ENCODE assay signal across 8 cellular contexts in the genomic region with DNA sequence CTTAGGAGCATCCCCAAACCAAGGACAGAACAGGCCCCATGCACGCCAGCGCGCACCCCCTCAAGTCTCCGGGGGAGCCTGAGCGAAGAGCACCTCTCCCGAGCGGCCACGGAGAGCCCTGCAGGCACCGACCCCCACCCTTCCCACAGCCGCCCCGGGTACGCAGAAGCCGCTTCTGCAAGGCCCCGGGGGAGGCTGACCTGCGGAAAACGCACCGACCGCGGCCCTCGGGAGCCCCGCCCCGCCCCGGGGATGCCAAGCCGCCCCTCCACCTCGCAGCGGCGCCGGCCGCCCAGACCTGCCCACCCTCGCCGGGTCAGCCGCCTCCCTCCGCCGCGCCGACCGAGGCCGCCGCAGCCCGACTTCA. TPM values are rescaled to one million over a fixed set of nuclear protein-coding genes. Genes with fewer than 3 reads are reported as not detected.
DNase-seq lines count a peak whose midpoint lies in the region; ATAC-seq, FAIRE-seq and TF ChIP-seq lines count a peak whose summit lies in the region.

No MANE protein-coding gene starts in this region.

- H3K79me2 ChIP-seq in hepatocyte: peaks cover 39% of the 10 kb centered on the region

- H3K27ac ChIP-seq in hepatocyte: peak overlapping the region; percentile 76

- POLR2A ChIA-PET in activated CD4-positive, alpha-beta memory T cell treated with anti-CD3 and anti-CD28 coated beads, Interleukin-2, amount 10 ng/mL, durations not matched to agents 7 days and 5 days (lab: Charles Lee): interaction anchor here (0.8 to 3.4 kb wide), 7 partner anchors 9 to 59 kb away, joined by 3 to 31 read pairs (median 4); partner anchors contain the start of gene IPO8

- peak overlapping the region; percentile 68 for H3K4me3 ChIP-seq in hepatocyte

- 3% methylated on average over 7 of the region's 40 CpGs for WGBS in hepatocyte (ENCODE audit: low lambda C conversion rate, missing lambda C conversion rate)

- CTCF ChIA-PET in activated CD4-positive, alpha-beta memory T cell treated with anti-CD3 and anti-CD28 coated beads, Interleukin-2, amount 10 ng/mL, durations not matched to agents 7 days and 5 days (lab: Charles Lee): interaction anchor here (1.0 to 4.4 kb wide), 5 partner anchors 18 to 58 kb away, joined by 3 to 36 read pairs (median 7); partner anchors contain the start of gene IPO8

- H3K4me1 Mint-ChIP-seq in activated CD4-positive, alpha-beta memory T cell treated with anti-CD3 and anti-CD28 coated beads, Interleukin-2, amount 10 ng/mL, durations not matched to agents 7 days and 5 days: peaks cover 31% of the 10 kb centered on the region

- H3K27me3 Mint-ChIP-seq in activated CD4-positive, alpha-beta memory T cell treated with anti-CD3 and anti-CD28 coated beads, Interleukin-2, amount 10 ng/mL, durations not matched to agents 7 days and 5 days: no peaks in the 10 kb centered on the region

- H3K4me2 ChIP-seq in hepatocyte: peak overlapping the region; percentile 87

- peak overlapping the region; percentile 86 for H2AFZ ChIP-seq in hepatocyte

- no peaks in the 10 kb centered on the region for H3K9me2 ChIP-seq in hepatocyte (replicated peaks; ENCODE audit: insufficient read depth)

- H3K36me3 Mint-ChIP-seq in activated CD4-positive, alpha-beta memory T cell treated with anti-CD3 and anti-CD28 coated beads, Interleukin-2, amount 10 ng/mL, durations not matched to agents 7 days and 5 days (ENCODE audit: low read depth): no peaks in the 10 kb centered on the region

- peak; percentile 13 for DNase-seq in GM12892 (ENCODE audit: insufficient read length)
- DNase-seq in activated CD4-positive, alpha-beta memory T cell treated with anti-CD3 and anti-CD28 coated beads, Interleukin-2, amount 10 ng/mL, durations not matched to agents 7 days and 5 days: no peak
- DNase-seq in hepatocyte (ENCODE audit: low spot score): no peak
- peak; percentile 13 for DNase-seq in stimulated activated CD8-positive, alpha-beta memory T cell treated with anti-CD3 and anti-CD28 coated beads, Interleukin-15, amount 100 ng/mL, for 24 hours (ENCODE audit: low read depth)
- DNase-seq in DMS 273 treated with DMSO at 0.1 percent for 48 hours (lab: John Stamatoyannopoulos, UW): no peak
- DNase-seq in epidermal melanocyte (ENCODE audit: insufficient read length, low spot score): no peak
- DNase-seq in iPS-NIHi11 (ENCODE audit: low spot score): no peak

- H3K4me1 ChIP-seq in hepatocyte (ENCODE audit: insufficient read depth): peaks cover 16% of the 10 kb centered on the region

- peak; percentile 48 for FAIRE-seq in GM12892 (lab: Jason Lieb, UNC)

- ATAC-seq in HG02642 (IDR thresholded peaks at IDR 0.05; ENCODE audit: poor library complexity, unreplicated experiment): peak; percentile 46

- TF ChIP-seq POLR2A in GM12892 (IDR thresholded peaks at IDR 0.05; ENCODE audit: low read depth, low read length): no peak

- H3K9me3 Mint-ChIP-seq in activated CD4-positive, alpha-beta memory T cell treated with anti-CD3 and anti-CD28 coated beads, Interleukin-2, amount 10 ng/mL, durations not matched to agents 7 days and 5 days: no peaks in the 10 kb centered on the region

- H3K4me3 Mint-ChIP-seq in activated CD4-positive, alpha-beta memory T cell treated with anti-CD3 and anti-CD28 coated beads, Interleukin-2, amount 10 ng/mL, durations not matched to agents 7 days and 5 days: peak overlapping the region; percentile 93

- no peak for TF ChIP-seq CTCF in hepatocyte (IDR thresholded peaks at IDR 0.05; ENCODE audit: poor library complexity)

- peak overlapping the region; percentile 77 for H3K27ac Mint-ChIP-seq in activated CD4-positive, alpha-beta memory T cell treated with anti-CD3 and anti-CD28 coated beads, Interleukin-2, amount 10 ng/mL, durations not matched to agents 7 days and 5 days

- peaks cover 2% of the 10 kb centered on the region for H4K20me1 ChIP-seq in hepatocyte (ENCODE audit: insufficient read depth, poor library complexity, severe bottlenecking)

- H3K9me3 ChIP-seq in hepatocyte (ENCODE audit: low read depth): no peaks in the 10 kb centered on the region

- no peaks in the 10 kb centered on the region for H3K36me3 ChIP-seq in hepatocyte (replicated peaks; ENCODE audit: insufficient read depth, low read depth)

- H3K27me3 ChIP-seq in hepatocyte: no peaks in the 10 kb centered on the region

RNA-seq across cellular contexts. Expression of gene CAPRIN2, which starts 0.4 kb away (rescaled TPM):
- polyA plus RNA-seq in GM12892 (2012; ENCODE audit: missing spikeins): 8.1 TPM
- 10 to 100 TPM; 14.4 to 15.6 TPM for total RNA-seq in activated CD4-positive, alpha-beta memory T cell treated with anti-CD3 and anti-CD28 coated beads, Interleukin-2, amount 10 ng/mL, durations not matched to agents 7 days and 5 days
- total RNA-seq in hepatocyte: 25.4 and 30.7 TPM in 2 replicates
- polyA plus RNA-seq in hepatocyte: 19.0 and 23.0 TPM in 2 replicates

RNA-seq across cellular contexts. Expression of gene IPO8, which starts 58.7 kb away (rescaled TPM):
- polyA plus RNA-seq in GM12892 (2012; ENCODE audit: missing spikeins): 21.3 TPM
- total RNA-seq in activated CD4-positive, alpha-beta memory T cell treated with anti-CD3 and anti-CD28 coated beads, Interleukin-2, amount 10 ng/mL, durations not matched to agents 7 days and 5 days: 10 to 100 TPM; 41.7 to 46.1 TPM
- 26.3 and 31.6 TPM in 2 replicates for total RNA-seq in hepatocyte
- polyA plus RNA-seq in hepatocyte: 7.2 and 7.3 TPM in 2 replicates

Comparison
In these comparisons a context has a peak if more than half of its experiments do, and no peak if none do; other contexts are left out.
1. DNase-seq: peak in GM12892 (single experiment) and stimulated activated CD8-positive, alpha-beta memory T cell treated with anti-CD3 and anti-CD28 coated beads, Interleukin-15, amount 100 ng/mL, for 24 hours (single experiment); none in activated CD4-positive, alpha-beta memory T cell treated with anti-CD3 and anti-CD28 coated beads, Interleukin-2, amount 10 ng/mL, durations not matched to agents 7 days and 5 days (single experiment), hepatocyte (single experiment), DMS 273 treated with DMSO at 0.1 percent for 48 hours (single experiment), epidermal melanocyte (single experiment) and iPS-NIHi11 (single experiment).